ENCODE assay signal across 9 cellular contexts in the genomic region with DNA sequence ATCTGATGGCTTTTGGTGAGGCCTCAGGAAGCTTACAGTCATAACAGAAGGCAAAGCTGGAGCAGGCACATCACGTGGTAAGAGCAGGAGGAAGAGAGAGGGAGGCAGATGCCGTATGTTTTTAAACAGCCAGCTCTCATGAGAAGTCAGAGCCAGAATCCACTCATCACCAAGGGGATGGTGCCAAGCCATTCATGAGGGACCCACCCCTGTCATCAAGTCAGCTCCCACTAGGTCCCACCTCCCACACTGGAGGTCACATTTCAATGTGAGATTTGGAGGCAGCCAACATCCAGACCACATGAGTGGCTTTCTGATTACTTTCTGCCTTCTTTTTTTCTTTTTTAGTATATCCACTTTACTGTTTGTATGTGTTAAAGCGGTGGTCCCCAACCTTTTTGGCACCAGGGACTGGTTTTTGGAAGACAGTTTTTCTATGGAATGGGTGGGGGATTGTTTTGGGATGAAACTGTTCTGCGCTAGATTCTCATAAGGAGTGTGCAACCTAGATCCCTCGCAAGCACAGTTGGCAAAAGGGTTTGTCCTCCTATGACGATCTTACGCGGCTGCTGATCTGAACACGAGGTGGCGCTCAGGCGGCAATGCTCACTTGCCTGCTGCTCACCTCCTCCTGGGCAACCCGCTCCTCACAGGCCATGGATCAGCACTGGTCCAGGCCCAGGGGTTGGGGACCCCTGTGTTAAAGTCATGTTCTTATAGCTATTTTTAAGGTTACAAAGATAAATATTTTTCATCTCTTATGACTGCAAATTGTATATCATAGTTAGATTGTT.
DNase-seq lines count a peak whose midpoint lies in the region; ATAC-seq, FAIRE-seq and TF ChIP-seq lines count a peak whose summit lies in the region.
"Had no signal": no experiment of that assay in that cellular context is flagged by ENCODE, and none has a peak within 500 bp of the region (broad histone marks: within the 10 kb centered on the region; RNA-seq: fewer than 3 reads in every experiment).

No MANE protein-coding gene starts in this region.

- in situ Hi-C loops in GM12878 (cut with MboI) (no loop called here), GM13976 (cut with MboI; ENCODE audit: low sequenced_read_pairs, unreplicated experiment) (no loop called here)

- POLR2A ChIA-PET in GM12878 (lab: Charles Lee): no interaction called here

- SMC1A ChIA-PET in GM12878 (lab: Charles Lee; ENCODE audit: uncharacterized antibody, unreplicated experiment): interaction anchor here (0.6 to 1.1 kb wide), 2 partner anchors 112 to 114 kb away, joined by 3 read pairs; no protein-coding TSS in a partner anchor

- H3K4me2 ChIP-seq in GM12878 (ENCODE audit: control insufficient read depth, insufficient read depth): no peak overlapping the region

- peak; percentile 34 for TF ChIP-seq RAD21 in GM12878 (IDR thresholded peaks at IDR 0.05; ENCODE audit: insufficient read depth, low read depth, low read length)

- RAD21 ChIA-PET in GM12878 (lab: Charles Lee; ENCODE audit: unreplicated experiment): no interaction called here

- 20% methylated on average over 12 of the region's 12 CpGs for WGBS in GM12878 (ENCODE audit: insufficient coverage, insufficient replicate concordance, low lambda C conversion rate, missing lambda C conversion rate)
- WGBS in right lobe of liver (ENCODE audit: insufficient coverage, low coverage, low lambda C conversion rate, missing lambda C conversion rate): 32% methylated on average over 10 of the region's 12 CpGs

- H3K4me1 ChIP-seq in GM12878 (ENCODE audit: control insufficient read depth, insufficient read depth, low read length) (no peaks in the 10 kb centered on the region), right lobe of liver (no peaks in the 10 kb centered on the region)

- H3K79me2 ChIP-seq in GM12878 (ENCODE audit: control insufficient read depth, insufficient read depth, low read length): no peaks in the 10 kb centered on the region

- H3K36me3 ChIP-seq in GM12878 (ENCODE audit: control insufficient read depth in 2 of 2, insufficient read depth in 2 of 2, low read length in 1 of 2) (no peaks in the 10 kb centered on the region), right lobe of liver (no peaks in the 10 kb centered on the region)
- H3K36me3 ChIP-seq: pancreas had no signal

- no peak for TF ChIP-seq EP300 in GM12878 (IDR thresholded peaks at IDR 0.05; ENCODE audit: borderline replicate concordance in 1 of 2, control insufficient read depth in 1 of 2, low read depth in 2 of 2, low read length in 2 of 2)

- H3K9me3 ChIP-seq in GM12878 (replicated peaks; ENCODE audit: control insufficient read depth, insufficient read depth, low read length) (no peaks in the 10 kb centered on the region), right lobe of liver (no peaks in the 10 kb centered on the region)
- H3K9me3 ChIP-seq: pancreas had no signal

- H2AFZ ChIP-seq in GM12878 (ENCODE audit: control insufficient read depth, low read depth, low read length): no peak overlapping the region

- intact Hi-C loops in GM12878 (cut with micrococcal nuclease; ENCODE audit: unreplicated experiment) (loop anchor here (5.0 kb wide), 2 partner anchors 109 to 374 kb away; no protein-coding TSS in a partner anchor), right lobe of liver (cut with DNase I) (no loop called here)

- H4K20me1 ChIP-seq in GM12878 (ENCODE audit: control insufficient read depth, insufficient read depth): no peaks in the 10 kb centered on the region

- no TSS peak for BruUV-seq in GM12878 (replicated peaks; lab: Mats Ljungman, UMichigan)

- TF ChIP-seq CTCF in GM12878 (IDR thresholded peaks at IDR 0.05 in 2 of 3, conservative IDR thresholded peaks at IDR 0.05 in 1 of 3; ENCODE audit: control insufficient read depth in 2 of 3, extremely low read depth in 1 of 3, insufficient read depth in 1 of 3, low read depth in 3 of 3, low read length in 3 of 3): peak; percentile 39 to 49 (median 39); a peak in 4 of 6 replicates
- TF ChIP-seq CTCF in right lobe of liver (IDR thresholded peaks at IDR 0.05): peak in 3 of 4 donors; percentile 6 to 32 (median 13)
- no peak for TF ChIP-seq CTCF in GM13976 (IDR thresholded peaks at IDR 0.05; ENCODE audit: borderline replicate concordance, control extremely low read depth, extremely low read depth, insufficient read depth, missing control alignments)

- FAIRE-seq in GM12878 (lab: Jason Lieb, UNC): no peak
- FAIRE-seq: pancreas had no signal

- peak; percentile 1 for DNase-seq in GM12878 (ENCODE audit: low read depth, low spot score)
- peak in 1 of 3 donors; percentile 29 for DNase-seq in right lobe of liver
- DNase-seq in ureter (ENCODE audit: low spot score): no peak
- DNase-seq in GM13976 (ENCODE audit: low spot score): no peak
- DNase-seq in C1 segment of cervical spinal cord (lab: John Stamatoyannopoulos, UW): no peak

- ATAC-seq in GM18519 (IDR thresholded peaks at IDR 0.05; ENCODE audit: low FRiP score, unreplicated experiment) (peak; percentile 76), HG02798 (IDR thresholded peaks at IDR 0.05; ENCODE audit: poor library complexity, unreplicated experiment) (peak; percentile 59), GM12878 (peak; percentile 80), right lobe of liver (peak in 3 of 4 donors; percentile 28 to 50 (median 36)), GM21381 (IDR thresholded peaks at IDR 0.05; ENCODE audit: unreplicated experiment) (no peak)
- ATAC-seq: pancreas had no signal

- H3K4me3 ChIP-seq in GM12878: no peak overlapping the region
- no peak overlapping the region for H3K4me3 ChIP-seq in right lobe of liver
- H3K4me3 ChIP-seq: pancreas had no signal

- TF ChIP-seq POLR2A in GM12878 (IDR thresholded peaks at IDR 0.05; ENCODE audit: low read depth, low read length): no peak
- no peak for TF ChIP-seq POLR2A in right lobe of liver (IDR thresholded peaks at IDR 0.05)

- H3K27ac ChIP-seq in GM12878 (ENCODE audit: control insufficient read depth, insufficient read depth) (no peak overlapping the region), right lobe of liver (no peak overlapping the region)
- H3K27ac ChIP-seq: pancreas had no signal

- CTCF ChIA-PET in GM12878 (lab: Yijun Ruan, JAX): interaction anchor here (1.2 to 1.8 kb wide), 2 partner anchors 115 to 374 kb away, joined by 3 to 5 read pairs; no protein-coding TSS in a partner anchor

- no peaks in the 10 kb centered on the region for H3K27me3 ChIP-seq in GM12878 (replicated peaks in 1 of 2; ENCODE audit: control insufficient read depth in 2 of 2, insufficient read depth in 2 of 2, low read length in 1 of 2)
- no peaks in the 10 kb centered on the region for H3K27me3 ChIP-seq in right lobe of liver
- H3K27me3 ChIP-seq: pancreas had no signal

- H3K9ac ChIP-seq in GM12878 (ENCODE audit: control insufficient read depth, insufficient read depth, low read length): no peak overlapping the region

TF ChIP-seq in GM12878, 131 proteins besides CTCF, POLR2A, EP300 and RAD21:
- TF ChIP-seq, protein P1, sequence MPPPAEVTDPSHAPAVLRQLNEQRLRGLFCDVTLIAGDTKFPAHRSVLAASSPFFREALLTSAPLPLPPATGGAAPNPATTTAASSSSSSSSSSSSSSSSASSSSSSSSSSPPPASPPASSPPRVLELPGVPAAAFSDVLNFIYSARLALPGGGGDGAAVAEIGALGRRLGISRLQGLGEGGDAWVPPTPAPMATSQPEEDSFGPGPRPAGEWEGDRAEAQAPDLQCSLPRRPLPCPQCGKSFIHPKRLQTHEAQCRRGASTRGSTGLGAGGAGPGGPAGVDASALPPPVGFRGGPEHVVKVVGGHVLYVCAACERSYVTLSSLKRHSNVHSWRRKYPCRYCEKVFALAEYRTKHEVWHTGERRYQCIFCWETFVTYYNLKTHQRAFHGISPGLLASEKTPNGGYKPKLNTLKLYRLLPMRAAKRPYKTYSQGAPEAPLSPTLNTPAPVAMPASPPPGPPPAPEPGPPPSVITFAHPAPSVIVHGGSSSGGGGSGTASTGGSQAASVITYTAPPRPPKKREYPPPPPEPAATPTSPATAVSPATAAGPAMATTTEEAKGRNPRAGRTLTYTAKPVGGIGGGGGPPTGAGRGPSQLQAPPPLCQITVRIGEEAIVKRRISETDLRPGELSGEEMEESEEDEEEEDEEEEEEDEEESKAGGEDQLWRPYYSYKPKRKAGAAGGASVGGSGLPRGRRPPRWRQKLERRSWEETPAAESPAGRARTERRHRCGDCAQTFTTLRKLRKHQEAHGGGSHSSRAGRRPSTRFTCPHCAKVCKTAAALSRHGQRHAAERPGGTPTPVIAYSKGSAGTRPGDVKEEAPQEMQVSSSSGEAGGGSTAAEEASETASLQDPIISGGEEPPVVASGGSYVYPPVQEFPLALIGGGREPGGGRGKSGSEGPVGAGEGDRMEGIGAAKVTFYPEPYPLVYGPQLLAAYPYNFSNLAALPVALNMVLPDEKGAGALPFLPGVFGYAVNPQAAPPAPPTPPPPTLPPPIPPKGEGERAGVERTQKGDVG (CRISPR knock-in tag; IDR thresholded peaks at IDR 0.05): no peak
- TF ChIP-seq, protein P2, sequence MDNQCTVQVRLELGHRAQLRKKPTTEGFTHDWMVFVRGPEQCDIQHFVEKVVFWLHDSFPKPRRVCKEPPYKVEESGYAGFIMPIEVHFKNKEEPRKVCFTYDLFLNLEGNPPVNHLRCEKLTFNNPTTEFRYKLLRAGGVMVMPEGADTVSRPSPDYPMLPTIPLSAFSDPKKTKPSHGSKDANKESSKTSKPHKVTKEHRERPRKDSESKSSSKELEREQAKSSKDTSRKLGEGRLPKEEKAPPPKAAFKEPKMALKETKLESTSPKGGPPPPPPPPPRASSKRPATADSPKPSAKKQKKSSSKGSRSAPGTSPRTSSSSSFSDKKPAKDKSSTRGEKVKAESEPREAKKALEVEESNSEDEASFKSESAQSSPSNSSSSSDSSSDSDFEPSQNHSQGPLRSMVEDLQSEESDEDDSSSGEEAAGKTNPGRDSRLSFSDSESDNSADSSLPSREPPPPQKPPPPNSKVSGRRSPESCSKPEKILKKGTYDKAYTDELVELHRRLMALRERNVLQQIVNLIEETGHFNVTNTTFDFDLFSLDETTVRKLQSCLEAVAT (IDR thresholded peaks at IDR 0.05): no peak
- no peak for TF ChIP-seq BCL11A (IDR thresholded peaks at IDR 0.05; ENCODE audit: low read depth, low read length)
- peak; percentile 43 for TF ChIP-seq SMC3 (IDR thresholded peaks at IDR 0.05; ENCODE audit: borderline replicate concordance, low read length)
- no peak for TF ChIP-seq RAD51 (IDR thresholded peaks at IDR 0.05)
- TF ChIP-seq EZH2 (IDR thresholded peaks at IDR 0.05; ENCODE audit: borderline replicate concordance, control insufficient read depth, low read depth, low read length): no peak
- TF ChIP-seq CBFB (IDR thresholded peaks at IDR 0.05; ENCODE audit: low read depth): no peak
